ENCODE assay signal across 2 cellular contexts in the genomic region with DNA sequence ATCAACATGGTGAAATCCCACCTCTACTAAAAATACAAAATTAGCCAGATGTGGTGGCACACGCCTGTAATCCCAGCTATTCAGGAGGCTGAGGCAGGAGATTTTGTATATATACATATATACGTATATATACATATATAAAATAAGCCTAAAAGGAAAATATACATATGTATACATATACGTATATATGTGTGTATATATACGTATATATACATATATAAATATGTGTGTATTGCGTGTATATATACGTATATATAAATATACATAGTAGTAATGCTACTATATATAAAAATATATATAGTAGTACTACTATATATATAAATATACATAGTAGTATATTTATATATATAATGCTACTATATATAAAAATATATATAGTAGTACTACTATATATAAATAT.
TF ChIP-seq lines count a peak whose summit lies in the region.

No MANE protein-coding gene starts in this region.

TF ChIP-seq in K562, 482 proteins besides CTCF, POLR2A, EP300 and RAD21:
- TF ChIP-seq, protein P1, sequence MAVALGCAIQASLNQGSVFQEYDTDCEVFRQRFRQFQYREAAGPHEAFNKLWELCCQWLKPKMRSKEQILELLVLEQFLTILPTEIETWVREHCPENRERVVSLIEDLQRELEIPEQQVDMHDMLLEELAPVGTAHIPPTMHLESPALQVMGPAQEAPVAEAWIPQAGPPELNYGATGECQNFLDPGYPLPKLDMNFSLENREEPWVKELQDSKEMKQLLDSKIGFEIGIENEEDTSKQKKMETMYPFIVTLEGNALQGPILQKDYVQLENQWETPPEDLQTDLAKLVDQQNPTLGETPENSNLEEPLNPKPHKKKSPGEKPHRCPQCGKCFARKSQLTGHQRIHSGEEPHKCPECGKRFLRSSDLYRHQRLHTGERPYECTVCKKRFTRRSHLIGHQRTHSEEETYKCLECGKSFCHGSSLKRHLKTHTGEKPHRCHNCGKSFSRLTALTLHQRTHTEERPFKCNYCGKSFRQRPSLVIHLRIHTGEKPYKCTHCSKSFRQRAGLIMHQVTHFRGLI (CRISPR knock-in tag; IDR thresholded peaks at IDR 0.05): 0 out of 2 replicates have a peak, but pooled peaks have one; percentile 51
- TF ChIP-seq MTF1 (CRISPR knock-in tag; IDR thresholded peaks at IDR 0.05; ENCODE audit: borderline replicate concordance) (0 out of 2 replicates have a peak, but pooled peaks have one; percentile 68), FOS (IDR thresholded peaks at IDR 0.05; ENCODE audit: extremely low read depth, insufficient read length) (no peak)

TF ChIP-seq in GM12891, 5 proteins besides CTCF, POLR2A, EP300 and RAD21:
- TF ChIP-seq POLR2AphosphoS5 (IDR thresholded peaks at IDR 0.05; ENCODE audit: low read depth, low read length): no peak
- TF ChIP-seq PAX5 (IDR thresholded peaks at IDR 0.05; ENCODE audit: insufficient read depth, low read length, severe bottlenecking): no peak
- TF ChIP-seq POU2F2 (IDR thresholded peaks at IDR 0.05; ENCODE audit: low read depth, low read length): no peak
- no peak for TF ChIP-seq SPI1 (IDR thresholded peaks at IDR 0.05; ENCODE audit: low read depth, low read length)
- no peak for TF ChIP-seq TAF1 (IDR thresholded peaks at IDR 0.05; ENCODE audit: low read depth, low read length)
